Comparison of ENCODE assay signal across 22 cellular contexts in the genomic region with DNA sequence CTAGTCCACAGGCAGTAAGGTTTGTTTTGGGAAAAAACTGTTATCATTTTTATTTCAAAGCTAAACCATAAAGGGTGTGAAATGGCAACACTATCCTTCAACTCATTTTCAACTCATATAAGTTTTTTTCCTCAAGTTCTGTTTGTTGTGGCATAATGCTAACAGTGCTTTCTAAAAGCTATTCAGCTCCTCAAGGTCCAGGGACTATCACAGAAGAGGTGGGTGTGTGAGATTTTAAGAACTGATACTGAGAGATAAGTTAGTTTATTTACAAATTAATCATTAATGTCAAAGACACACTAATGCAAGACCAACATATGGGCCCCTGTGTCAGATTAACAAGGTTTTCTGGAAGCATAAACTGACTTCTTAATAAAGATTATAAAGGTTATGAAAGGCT. TPM values are rescaled to one million over a fixed set of nuclear protein-coding genes. Genes with fewer than 3 reads are reported as not detected.
DNase-seq lines count a peak whose midpoint lies in the region; ATAC-seq and TF ChIP-seq lines count a peak whose summit lies in the region.
"Had no signal": no experiment of that assay in that cellular context is flagged by ENCODE, and none has a peak within 500 bp of the region (broad histone marks: within the 10 kb centered on the region; RNA-seq: fewer than 3 reads in every experiment).

No MANE protein-coding gene starts in this region.

- CTCF ChIA-PET in PC-3 (lab: Charles Lee) (no interaction called here), GM10248 (lab: Yijun Ruan, JAX) (interaction anchor here (2.8 kb wide), 1 partner anchor 161 kb away, joined by 16 read pairs; no protein-coding TSS in a partner anchor)

- H3K79me2 ChIP-seq in PC-3 (ENCODE audit: low read length): no peaks in the 10 kb centered on the region

- H3K36me3 ChIP-seq in PC-3 (ENCODE audit: low read depth, low read length) (no peaks in the 10 kb centered on the region), right lobe of liver (peaks cover 0 to 18% (median 6%) of the 10 kb centered on the region in 4 donors)

- DNase-seq in Caki2 (ENCODE audit: low read depth) (peak; percentile 22), PC-3 (no peak), right lobe of liver (no peak), GM10248 (ENCODE audit: extremely low spot score) (no peak), kidney glomerular epithelial cell (lab: John Stamatoyannopoulos, UW) (no peak)
- DNase-seq in activated naive CD4-positive, alpha-beta T cell treated with Interleukin-2 at 50 U/mL for 16 hours: no peak
- DNase-seq: C1 segment of cervical spinal cord; CD8-positive, alpha-beta T cell; DMS153; DND-41; NCI-H1092 treated with DMSO at 0.1 percent for 48 hours; NCI-H1436; NCI-H187 treated with DMSO at 0.1 percent for 48 hours; NCI-H446; NCI-H524 treated with DMSO at 0.1 percent for 48 hours; NCI-H774; SK-N-SH; SW 1271 had no signal

- no peaks in the 10 kb centered on the region for H3K9me2 ChIP-seq in PC-3 (replicated peaks; ENCODE audit: low read length)
- H3K9me2 ChIP-seq: SK-N-SH had no signal

- H3K4me3 ChIP-seq in PC-3 (ENCODE audit: low read length) (no peak overlapping the region), right lobe of liver (no peak overlapping the region)

- intact Hi-C loops in PC-3 (cut with micrococcal nuclease): loop anchor here (5.0 to 10.0 kb wide), 5 partner anchors 154 to 956 kb away; partner anchors contain the start of genes UGT2A3 and UGT2B7
- intact Hi-C loops in right lobe of liver (cut with DNase I): no loop called here

- no peaks in the 10 kb centered on the region for H3K9me3 ChIP-seq in PC-3 (ENCODE audit: low read length)
- H3K9me3 ChIP-seq in right lobe of liver: no peaks in the 10 kb centered on the region
- H3K9me3 ChIP-seq: SK-N-SH had no signal

- no peak overlapping the region for H3K9ac ChIP-seq in PC-3 (ENCODE audit: low read length)
- H3K9ac ChIP-seq: SK-N-SH had no signal

- H3K27ac ChIP-seq in PC-3 (ENCODE audit: low read length) (no peak overlapping the region), right lobe of liver (peak overlapping the region in 2 of 3 donors; percentile 24 to 56)

- H4K20me1 ChIP-seq in PC-3 (ENCODE audit: low read length): no peaks in the 10 kb centered on the region

- no peak overlapping the region for H3K4me2 ChIP-seq in PC-3 (ENCODE audit: low read length)
- H3K4me2 ChIP-seq: SK-N-SH had no signal

- TF ChIP-seq CTCF in PC-3 (conservative IDR thresholded peaks at IDR 0.05; ENCODE audit: low read depth, low read length) (no peak), right lobe of liver (IDR thresholded peaks at IDR 0.05) (no peak), GM10248 (IDR thresholded peaks at IDR 0.05; ENCODE audit: control extremely low read depth, extremely low read depth, low read depth, missing control alignments) (no peak)

- 0 out of 2 replicates have a peak overlapping the region, but pooled peaks have one; percentile 1 for H2AFZ ChIP-seq in PC-3 (ENCODE audit: low read length)

- TF ChIP-seq POLR2A in right lobe of liver (IDR thresholded peaks at IDR 0.05): no peak

- no peaks in the 10 kb centered on the region for H3F3A ChIP-seq in PC-3 (ENCODE audit: low read length, unreplicated experiment)

- peaks cover 33% of the 10 kb centered on the region for H3K4me1 ChIP-seq in PC-3 (ENCODE audit: insufficient read depth, low read length)
- H3K4me1 ChIP-seq in right lobe of liver: peaks cover 0 to 46% (median 5%) of the 10 kb centered on the region in 4 donors

- POLR2A ChIA-PET in PC-3 (lab: Charles Lee; ENCODE audit: unreplicated experiment) (no interaction called here), GM10248 (lab: Yijun Ruan, JAX) (no interaction called here)

- ATAC-seq in HG02938 (IDR thresholded peaks at IDR 0.05; ENCODE audit: unreplicated experiment): peak; percentile 38
- no peak for ATAC-seq in PC-3
- peak in 3 of 4 donors; percentile 12 to 17 (median 17) for ATAC-seq in right lobe of liver
- ATAC-seq in GM18517 (IDR thresholded peaks at IDR 0.05; ENCODE audit: unreplicated experiment): no peak
- ATAC-seq: CD8-positive, alpha-beta T cell had no signal

- BruUV-seq in PC-3 (replicated peaks; lab: Mats Ljungman, UMichigan): no TSS peak

- no peaks in the 10 kb centered on the region for H3K27me3 ChIP-seq in PC-3 (ENCODE audit: low read length)
- no peaks in the 10 kb centered on the region for H3K27me3 ChIP-seq in right lobe of liver

- in situ Hi-C loops in Caki2 (cut with HindIII; ENCODE audit: low pct_unique_long_range_greater_than_20kb, low sequenced_read_pairs): no loop called here

RNA-seq across cellular contexts. Expression of gene UGT2B15, which starts 11.8 kb away (rescaled TPM):
- total RNA-seq in Caki2 (2014; rRNA removed; shearing (Covaris generic); ENCODE audit: low replicate concordance): not detected in 2 replicates
- total RNA-seq in PC-3 (2014; rRNA removed) (not detected in 2 replicates), right lobe of liver (100 to 1,000 TPM in 4 of 6 experiments, 10 to 100 TPM in 2; 44.9 to 533 (median 152) TPM)
- total RNA-seq: A673; CD8-positive, alpha-beta T cell; M059J had no signal

Comparison
In these comparisons a context has a peak if more than half of its experiments do, and no peak if none do; other contexts are left out.
1. ATAC-seq: peak in HG02938 (single experiment) and right lobe of liver (3 of 4); none in PC-3 (single experiment) and GM18517 (single experiment).
2. RNA of gene UGT2B15, which starts 11.8 kb away (total RNA-seq): 44.9 to 533 TPM in right lobe of liver; not detected in Caki2 and not detected in PC-3; every median in the first group is over 10 times any median in the second.